8 cellular contexts compared by ENCODE assay signal in genomic region chr16:18789515-18789849, GRCh38. TPM values are rescaled to one million over a fixed set of nuclear protein-coding genes. Genes with fewer than 3 reads are reported as not detected.
DNase-seq lines count a peak whose midpoint lies in the region; ATAC-seq and TF ChIP-seq lines count a peak whose summit lies in the region.

No MANE protein-coding gene starts in this region.

- CTCF ChIA-PET in activated CD4-positive, alpha-beta memory T cell treated with anti-CD3 and anti-CD28 coated beads for 36 hours (lab: Charles Lee): interaction anchor here (0.6 to 8.4 kb wide), 3 partner anchors 11 to 644 kb away, joined by 3 to 90 read pairs (median 3); partner anchors contain the start of gene ARL6IP1

- no peak for DNase-seq in GM23338 (ENCODE audit: low spot score)
- DNase-seq in activated CD4-positive, alpha-beta memory T cell treated with anti-CD3 and anti-CD28 coated beads for 36 hours: no peak
- DNase-seq in hepatocyte (ENCODE audit: low spot score): no peak
- DNase-seq in NCI-H2107 treated with DMSO at 0.1 percent for 48 hours (lab: John Stamatoyannopoulos, UW; ENCODE audit: unreplicated experiment): no peak
- DNase-seq in retina: no peak

- H3K27ac ChIP-seq in GM23338 (ENCODE audit: low read depth) (peak overlapping the region; percentile 91), hepatocyte (peak overlapping the region; percentile 92), skeletal muscle tissue (ENCODE audit: low read depth, low read length) (peak overlapping the region; percentile 84)

- H3K27me3 ChIP-seq in GM23338 (ENCODE audit: insufficient read depth) (no peaks in the 10 kb centered on the region), hepatocyte (no peaks in the 10 kb centered on the region), skeletal muscle tissue (ENCODE audit: control insufficient read depth in 3 of 3, insufficient read depth in 3 of 3, low read length in 3 of 3) (no peaks in the 10 kb centered on the region)

- peaks cover 55% of the 10 kb centered on the region for H3F3A ChIP-seq in GM23338 (replicated peaks; ENCODE audit: low read depth)

- H2AFZ ChIP-seq in GM23338 (no peak overlapping the region), hepatocyte (peak overlapping the region; percentile 88)

- H3K4me1 Mint-ChIP-seq in GM23338: peaks cover 36% of the 10 kb centered on the region
- H3K4me1 Mint-ChIP-seq in activated CD4-positive, alpha-beta memory T cell treated with anti-CD3 and anti-CD28 coated beads for 36 hours (ENCODE audit: low read depth): peaks cover 47% of the 10 kb centered on the region

- H3K9me2 ChIP-seq in GM23338 (ENCODE audit: insufficient read depth) (no peaks in the 10 kb centered on the region), hepatocyte (replicated peaks; ENCODE audit: insufficient read depth) (no peaks in the 10 kb centered on the region)

- H3K36me3 Mint-ChIP-seq in GM23338 (ENCODE audit: low read depth): peaks cover 94% of the 10 kb centered on the region
- peaks cover 76% of the 10 kb centered on the region for H3K36me3 Mint-ChIP-seq in activated CD4-positive, alpha-beta memory T cell treated with anti-CD3 and anti-CD28 coated beads for 36 hours

- H3K4me3 ChIP-seq in GM23338 (peak overlapping the region; percentile 99), hepatocyte (peak overlapping the region; percentile 83), skeletal muscle tissue (ENCODE audit: low read length in 3 of 3) (peak overlapping the region; percentile 91 to 99 (median 99))

- ATAC-seq in GM23338: no peak
- ATAC-seq in GM18498 (IDR thresholded peaks at IDR 0.05; ENCODE audit: unreplicated experiment): no peak
- no peak for ATAC-seq in HG03460 (IDR thresholded peaks at IDR 0.05; ENCODE audit: unreplicated experiment)

- H3K27me3 Mint-ChIP-seq in GM23338 (ENCODE audit: insufficient read depth, low read depth, poor library complexity): peaks cover 12% of the 10 kb centered on the region
- H3K27me3 Mint-ChIP-seq in activated CD4-positive, alpha-beta memory T cell treated with anti-CD3 and anti-CD28 coated beads for 36 hours: no peaks in the 10 kb centered on the region

- 3% methylated on average over 5 of the region's 5 CpGs for WGBS in hepatocyte (ENCODE audit: low lambda C conversion rate, missing lambda C conversion rate)

- intact Hi-C loops in activated CD4-positive, alpha-beta memory T cell treated with anti-CD3 and anti-CD28 coated beads for 36 hours (cut with micrococcal nuclease): loop anchor here (5.0 kb wide), 1 partner anchor 278 kb away; the partner anchor contains the start of gene COQ7

- peaks cover 70% of the 10 kb centered on the region for H3K36me3 ChIP-seq in GM23338 (ENCODE audit: insufficient read depth)
- H3K36me3 ChIP-seq in hepatocyte (replicated peaks; ENCODE audit: insufficient read depth, low read depth): peaks cover 3% of the 10 kb centered on the region
- peaks cover 40 to 48% (median 47%) of the 10 kb centered on the region in 3 donors for H3K36me3 ChIP-seq in skeletal muscle tissue (ENCODE audit: control insufficient read depth in 3 of 3, insufficient read depth in 3 of 3, low read length in 3 of 3)

- peak overlapping the region; percentile 95 for H3K4me3 Mint-ChIP-seq in GM23338
- peak overlapping the region; percentile 97 for H3K4me3 Mint-ChIP-seq in activated CD4-positive, alpha-beta memory T cell treated with anti-CD3 and anti-CD28 coated beads for 36 hours

- no peak for TF ChIP-seq CTCF in GM23338 (conservative IDR thresholded peaks at IDR 0.05; ENCODE audit: low read depth in 2 of 2)
- TF ChIP-seq CTCF in hepatocyte (IDR thresholded peaks at IDR 0.05; ENCODE audit: poor library complexity): no peak

- peaks cover 29% of the 10 kb centered on the region for H3K4me1 ChIP-seq in GM23338 (ENCODE audit: insufficient read depth)
- H3K4me1 ChIP-seq in hepatocyte (ENCODE audit: insufficient read depth): peaks cover 25% of the 10 kb centered on the region
- peaks cover 44 to 55% (median 46%) of the 10 kb centered on the region in 3 donors for H3K4me1 ChIP-seq in skeletal muscle tissue (ENCODE audit: control insufficient read depth in 3 of 3, insufficient read depth in 3 of 3, low read length in 3 of 3)

- POLR2A ChIA-PET in activated CD4-positive, alpha-beta memory T cell treated with anti-CD3 and anti-CD28 coated beads for 36 hours (lab: Charles Lee): interaction anchor here (0.7 to 7.0 kb wide), 5 partner anchors 12 to 136 kb away, joined by 3 to 126 read pairs (median 7); partner anchors contain the start of genes ARL6IP1 and SMG1

- H3K79me2 ChIP-seq in GM23338 (replicated peaks; ENCODE audit: insufficient read depth) (peaks cover 57% of the 10 kb centered on the region), hepatocyte (peaks cover 59% of the 10 kb centered on the region)

- H3K4me2 ChIP-seq in GM23338: peak overlapping the region; percentile 95
- peak overlapping the region; percentile 84 for H3K4me2 ChIP-seq in hepatocyte

- H4K20me1 ChIP-seq in GM23338 (replicated peaks; ENCODE audit: insufficient read depth): peaks cover 58% of the 10 kb centered on the region
- H4K20me1 ChIP-seq in hepatocyte (ENCODE audit: insufficient read depth, poor library complexity, severe bottlenecking): peaks cover 53% of the 10 kb centered on the region

- H3K9ac ChIP-seq in skeletal muscle tissue (ENCODE audit: low read depth in 1 of 3, low read length in 3 of 3): peak overlapping the region; percentile 95 to 97 (median 97)

- H3K9me3 ChIP-seq in hepatocyte (ENCODE audit: low read depth) (no peaks in the 10 kb centered on the region), skeletal muscle tissue (ENCODE audit: control insufficient read depth in 3 of 3, low read length in 3 of 3) (no peaks in the 10 kb centered on the region)

- no peaks in the 10 kb centered on the region for H3K9me3 Mint-ChIP-seq in GM23338
- H3K9me3 Mint-ChIP-seq in activated CD4-positive, alpha-beta memory T cell treated with anti-CD3 and anti-CD28 coated beads for 36 hours: no peaks in the 10 kb centered on the region

- H3K27ac Mint-ChIP-seq in GM23338: peak overlapping the region; percentile 99
- peak overlapping the region; percentile 99 for H3K27ac Mint-ChIP-seq in activated CD4-positive, alpha-beta memory T cell treated with anti-CD3 and anti-CD28 coated beads for 36 hours

TF ChIP-seq in GM23338, 12 proteins besides CTCF, POLR2A, EP300 and RAD21:
- TF ChIP-seq ZNF331 (CRISPR knock-in tag; IDR thresholded peaks at IDR 0.05; ENCODE audit: low read depth) (no peak), ZNF114 (CRISPR knock-in tag; IDR thresholded peaks at IDR 0.05) (no peak), EZH2 (IDR thresholded peaks at IDR 0.05; ENCODE audit: low read depth, unreplicated experiment) (no peak), JUNB (IDR thresholded peaks at IDR 0.05; ENCODE audit: unreplicated experiment) (no peak), POLR2AphosphoS5 (IDR thresholded peaks at IDR 0.05; ENCODE audit: low read depth) (no peak)

RNA-seq across cellular contexts. Expression of gene RPS15A, which starts 0.7 kb away (rescaled TPM):
- 1,984 and 2,171 TPM in 2 replicates for total RNA-seq in GM23338 (2014; rRNA removed; shearing (Covaris generic))
- 2,163 and 2,303 TPM in 2 replicates for polyA plus RNA-seq in GM23338 (2016; fragmentation: Nextera tagmentation; extraction: Ambion mirVana)
- 1,000 to 10,000 TPM; 2,060 to 2,087 TPM for total RNA-seq in activated CD4-positive, alpha-beta memory T cell treated with anti-CD3 and anti-CD28 coated beads for 36 hours
- 2,370 and 2,788 TPM in 2 replicates for total RNA-seq in hepatocyte
- polyA plus RNA-seq in hepatocyte: 554 and 588 TPM in 2 replicates
- total RNA-seq in skeletal muscle tissue: 2,276 TPM

RNA-seq across cellular contexts. Expression of gene ARL6IP1, which starts 11.9 kb away (rescaled TPM):
- total RNA-seq in GM23338 (2014; rRNA removed; shearing (Covaris generic)): 250 and 270 TPM in 2 replicates
- polyA plus RNA-seq in GM23338 (2016; fragmentation: Nextera tagmentation; extraction: Ambion mirVana): 160 and 192 TPM in 2 replicates
- 100 to 1,000 TPM; 110 to 125 TPM for total RNA-seq in activated CD4-positive, alpha-beta memory T cell treated with anti-CD3 and anti-CD28 coated beads for 36 hours
- 239 and 348 TPM in 2 replicates for total RNA-seq in hepatocyte
- 138 and 179 TPM in 2 replicates for polyA plus RNA-seq in hepatocyte
- 129 TPM for total RNA-seq in skeletal muscle tissue
